Comparison of ENCODE assay signal across 25 cellular contexts in genomic region chr16:23059433-23059832, GRCh38.
"Had no signal": no experiment of that assay in that cellular context is flagged by ENCODE, and none has a peak within 500 bp of the region (broad histone marks: within the 10 kb centered on the region; RNA-seq: fewer than 3 reads in every experiment).

No MANE protein-coding gene starts in this region.

- H3K27me3 ChIP-seq: cardiac muscle cell had no signal

- H3K27ac ChIP-seq: cardiac muscle cell had no signal

- FAIRE-seq: astrocyte, RCC 7860 had no signal

- H3K36me3 ChIP-seq: cardiac muscle cell, MG63 had no signal

- H3K4me3 ChIP-seq: cardiac muscle cell, MG63 had no signal

- DNase-seq: activated CD4-positive, alpha-beta memory T cell treated with anti-CD3 and anti-CD28 coated beads for 36 hours; activated CD4-positive, alpha-beta T cell treated with anti-CD3 and anti-CD28 coated beads for 48 hours; activated CD4-positive, CD25-positive, alpha-beta regulatory T cell treated with anti-CD3 and anti-CD28 coated beads, Interleukin-2, amount 50 U/mL, for 72 hours; activated CD8-positive, alpha-beta memory T cell treated with anti-CD3 and anti-CD28 coated beads for 24 hours; activated effector memory CD4-positive, alpha-beta T cell treated with anti-CD3 and anti-CD28 coated beads, Interleukin-2, amount 50 U/mL, for 16 hours; activated naive CD4-positive, alpha-beta T cell treated with Interleukin-2 at 50 U/mL for 16 hours; activated naive CD8-positive, alpha-beta T cell treated with anti-CD3 and anti-CD28 coated beads, Interleukin-2, amount 50 U/mL, for 24 hours; activated T-cell treated with anti-CD3 and anti-CD28 coated beads, Interleukin-2, amount 50 U/mL, for 4 hours; amniotic stem cell; cerebellar nuclear complex; MG63; MV-4-11; NCI-H1092 treated with DMSO at 0.1 percent for 48 hours; NCI-H1417 treated with DMSO at 0.1 percent for 48 hours; NCI-H1694 treated with DMSO at 0.1 percent for 48 hours; NCI-H2029 treated with DMSO at 0.1 percent for 48 hours; NCI-H345; NCI-H510A treated with DMSO at 0.1 percent for 48 hours; NCI-H69; NK-92 treated with Interleukin-12 subunit alpha and Interleukin-12 subunit beta, amount 100 ng/mL, for 24 hours; OCI-M1; SHP77 treated with DMSO at 0.1 percent for 48 hours had no signal
